In genomic region chr12:120453977-120454376, GRCh38 we compare ENCODE assay signal across 1 cellular context.
TF ChIP-seq lines count a peak whose summit lies in the region.

No MANE protein-coding gene starts in this region.

TF ChIP-seq in IMR-90, 13 proteins besides CTCF, POLR2A, EP300 and RAD21:
- no peak for TF ChIP-seq CHD1 (IDR thresholded peaks at IDR 0.05; ENCODE audit: low read depth, low read length)
- no peak for TF ChIP-seq RFX5 (IDR thresholded peaks at IDR 0.05; ENCODE audit: low read depth, low read length)
- no peak for TF ChIP-seq FOS (IDR thresholded peaks at IDR 0.05; ENCODE audit: low read depth, low read length)
- TF ChIP-seq MAFK (IDR thresholded peaks at IDR 0.05; ENCODE audit: low read depth, low read length) = peak; percentile 90
